ENCODE assay signal across 18 cellular contexts in genomic region chr2:107376910-107377309, GRCh38.
DNase-seq lines count a peak whose midpoint lies in the region; ATAC-seq and TF ChIP-seq lines count a peak whose summit lies in the region.
"Had no signal": no experiment of that assay in that cellular context is flagged by ENCODE, and none has a peak within 500 bp of the region (broad histone marks: within the 10 kb centered on the region; RNA-seq: fewer than 3 reads in every experiment).

No MANE protein-coding gene starts in this region.

- H3K27me3 Mint-ChIP-seq in activated CD4-positive, alpha-beta T cell treated with anti-CD3 and anti-CD28 coated beads for 36 hours, result no peaks in the 10 kb centered on the region
- no peaks in the 10 kb centered on the region for H3K27me3 Mint-ChIP-seq in activated CD8-positive, alpha-beta memory T cell treated with anti-CD3 and anti-CD28 coated beads, Interleukin-2, amount 10 ng/mL, durations not matched to agents 7 days and 5 days
- H3K27me3 Mint-ChIP-seq: CD4-positive, alpha-beta memory T cell had no signal

- CTCF ChIA-PET in activated CD4-positive, alpha-beta T cell treated with anti-CD3 and anti-CD28 coated beads for 36 hours (lab: Charles Lee), result no interaction called here
- CTCF ChIA-PET in activated CD8-positive, alpha-beta memory T cell treated with anti-CD3 and anti-CD28 coated beads, Interleukin-2, amount 10 ng/mL, durations not matched to agents 7 days and 5 days (lab: Charles Lee), result no interaction called here

- no peaks in the 10 kb centered on the region for H3K4me1 Mint-ChIP-seq in activated CD4-positive, alpha-beta T cell treated with anti-CD3 and anti-CD28 coated beads for 36 hours
- H3K4me1 Mint-ChIP-seq in activated CD8-positive, alpha-beta memory T cell treated with anti-CD3 and anti-CD28 coated beads, Interleukin-2, amount 10 ng/mL, durations not matched to agents 7 days and 5 days, result no peaks in the 10 kb centered on the region
- H3K4me1 Mint-ChIP-seq: CD4-positive, alpha-beta memory T cell; H9 had no signal

- ATAC-seq in activated CD4-positive, alpha-beta T cell treated with anti-CD3 and anti-CD28 coated beads for 36 hours, result no peak
- ATAC-seq in gastrocnemius medialis, result no peak
- no peak for ATAC-seq in activated CD8-positive, alpha-beta memory T cell treated with anti-CD3 and anti-CD28 coated beads, Interleukin-2, amount 10 ng/mL, durations not matched to agents 7 days and 5 days
- ATAC-seq: A549 had no signal

- DNase-seq in MG63, result peak; percentile 23
- peak; percentile 47 for DNase-seq in NCI-H2029 (lab: John Stamatoyannopoulos, UW)
- DNase-seq in NCI-H446 treated with DMSO at 0.1 percent for 48 hours (lab: John Stamatoyannopoulos, UW), result peak; percentile 77
- peak; percentile 8 for DNase-seq in kidney tubule cell (ENCODE audit: low spot score)
- no peak for DNase-seq in activated CD4-positive, alpha-beta T cell treated with anti-CD3 and anti-CD28 coated beads for 36 hours
- no peak for DNase-seq in gastrocnemius medialis
- no peak for DNase-seq in activated CD8-positive, alpha-beta memory T cell treated with anti-CD3 and anti-CD28 coated beads, Interleukin-2, amount 10 ng/mL, durations not matched to agents 7 days and 5 days
- no peak for DNase-seq in NCI-H345 (lab: John Stamatoyannopoulos, UW)
- DNase-seq: BE2C; CD4-positive, alpha-beta memory T cell; COR-L47; DMS153; DND-41; GDM1; GOT3; H9 had no signal

- H3K4me3 Mint-ChIP-seq in activated CD4-positive, alpha-beta T cell treated with anti-CD3 and anti-CD28 coated beads for 36 hours, result no peak overlapping the region
- no peak overlapping the region for H3K4me3 Mint-ChIP-seq in activated CD8-positive, alpha-beta memory T cell treated with anti-CD3 and anti-CD28 coated beads, Interleukin-2, amount 10 ng/mL, durations not matched to agents 7 days and 5 days
- H3K4me3 Mint-ChIP-seq: CD4-positive, alpha-beta memory T cell; H9 had no signal

- H3K4me3 ChIP-seq in MG63, result no peak overlapping the region
- H3K4me3 ChIP-seq in gastrocnemius medialis, result no peak overlapping the region
- H3K4me3 ChIP-seq: A549 had no signal

- H3K27ac ChIP-seq in gastrocnemius medialis, result no peak overlapping the region
- H3K27ac ChIP-seq: A549, C4-2B had no signal

- H3K4me1 ChIP-seq in gastrocnemius medialis, result no peaks in the 10 kb centered on the region
- H3K4me1 ChIP-seq: A549, BE2C had no signal

- H3K36me3 Mint-ChIP-seq in activated CD4-positive, alpha-beta T cell treated with anti-CD3 and anti-CD28 coated beads for 36 hours (ENCODE audit: low read depth), result no peaks in the 10 kb centered on the region
- no peaks in the 10 kb centered on the region for H3K36me3 Mint-ChIP-seq in activated CD8-positive, alpha-beta memory T cell treated with anti-CD3 and anti-CD28 coated beads, Interleukin-2, amount 10 ng/mL, durations not matched to agents 7 days and 5 days
- H3K36me3 Mint-ChIP-seq: CD4-positive, alpha-beta memory T cell had no signal

- no peak overlapping the region for H3K27ac Mint-ChIP-seq in activated CD4-positive, alpha-beta T cell treated with anti-CD3 and anti-CD28 coated beads for 36 hours
- H3K27ac Mint-ChIP-seq in activated CD8-positive, alpha-beta memory T cell treated with anti-CD3 and anti-CD28 coated beads, Interleukin-2, amount 10 ng/mL, durations not matched to agents 7 days and 5 days, result no peak overlapping the region
- H3K27ac Mint-ChIP-seq: CD4-positive, alpha-beta memory T cell; H9 had no signal

- intact Hi-C loops in activated CD4-positive, alpha-beta T cell treated with anti-CD3 and anti-CD28 coated beads for 36 hours (cut with DNase I, micrococcal nuclease), result no loop called here
- intact Hi-C loops in gastrocnemius medialis (cut with DNase I; ENCODE audit: low total_unique reads), result no loop called here

- TF ChIP-seq CTCF in gastrocnemius medialis (IDR thresholded peaks at IDR 0.05 in 4 of 5, conservative IDR thresholded peaks at IDR 0.05 in 1 of 5), result no peak

- peaks cover 2% of the 10 kb centered on the region for H3K9me3 Mint-ChIP-seq in activated CD4-positive, alpha-beta T cell treated with anti-CD3 and anti-CD28 coated beads for 36 hours (ENCODE audit: low read depth)
- peaks cover 2% of the 10 kb centered on the region for H3K9me3 Mint-ChIP-seq in activated CD8-positive, alpha-beta memory T cell treated with anti-CD3 and anti-CD28 coated beads, Interleukin-2, amount 10 ng/mL, durations not matched to agents 7 days and 5 days (ENCODE audit: low read depth)

- no peaks in the 10 kb centered on the region for H3K36me3 ChIP-seq in MG63
- H3K36me3 ChIP-seq in gastrocnemius medialis, result no peaks in the 10 kb centered on the region
- H3K36me3 ChIP-seq: BE2C had no signal

- TF ChIP-seq POLR2A in gastrocnemius medialis (IDR thresholded peaks at IDR 0.05), result no peak

- POLR2A ChIA-PET in activated CD4-positive, alpha-beta T cell treated with anti-CD3 and anti-CD28 coated beads for 36 hours (lab: Charles Lee), result no interaction called here

- in situ Hi-C loops in gastrocnemius medialis (cut with MboI; ENCODE audit: low sequenced_read_pairs in 4 of 4), result no loop called here

- H3K9me3 ChIP-seq in MG63, result no peaks in the 10 kb centered on the region
- no peaks in the 10 kb centered on the region for H3K9me3 ChIP-seq in gastrocnemius medialis
- H3K9me3 ChIP-seq: BE2C had no signal

- H3K27me3 ChIP-seq in MG63 (no peaks in the 10 kb centered on the region), gastrocnemius medialis (no peaks in the 10 kb centered on the region)
- H3K27me3 ChIP-seq: BE2C had no signal

Comparison
In these comparisons a context has a peak if more than half of its experiments do, and no peak if none do; other contexts are left out.
1. DNase-seq: peak in MG63 (single experiment), NCI-H2029 (single experiment), NCI-H446 treated with DMSO at 0.1 percent for 48 hours (single experiment) and kidney tubule cell (single experiment); none in activated CD4-positive, alpha-beta T cell treated with anti-CD3 and anti-CD28 coated beads for 36 hours (single experiment), gastrocnemius medialis (0 of 2), activated CD8-positive, alpha-beta memory T cell treated with anti-CD3 and anti-CD28 coated beads, Interleukin-2, amount 10 ng/mL, durations not matched to agents 7 days and 5 days (single experiment) and NCI-H345 (single experiment).